8 cellular contexts compared by ENCODE assay signal in genomic region chr2:27071990-27072830, GRCh38. TPM values are rescaled to one million over a fixed set of nuclear protein-coding genes. Genes with fewer than 3 reads are reported as not detected.
DNase-seq lines count a peak whose midpoint lies in the region; ATAC-seq and TF ChIP-seq lines count a peak whose summit lies in the region.

No MANE protein-coding gene starts in this region.

- H3K9me3 ChIP-seq in neural progenitor cell (ENCODE audit: low read depth) = no peaks in the 10 kb centered on the region

- H3K4me3 Mint-ChIP-seq in activated CD4-positive, alpha-beta T cell treated with anti-CD3 and anti-CD28 coated beads, Interleukin-2, amount 10 ng/mL, durations not matched to agents 7 days and 5 days = peak overlapping the region; percentile 81
- H3K4me3 Mint-ChIP-seq in neural progenitor cell = peak overlapping the region; percentile 92

- H3K9ac ChIP-seq in neural progenitor cell = no peak overlapping the region

- H3K9me3 Mint-ChIP-seq in activated CD4-positive, alpha-beta T cell treated with anti-CD3 and anti-CD28 coated beads, Interleukin-2, amount 10 ng/mL, durations not matched to agents 7 days and 5 days = no peaks in the 10 kb centered on the region
- no peaks in the 10 kb centered on the region for H3K9me3 Mint-ChIP-seq in neural progenitor cell

- peak; percentile 61 for DNase-seq in NCI-H146 (lab: John Stamatoyannopoulos, UW)
- DNase-seq in NCI-H146 treated with DMSO at 0.1 percent for 48 hours (lab: John Stamatoyannopoulos, UW; ENCODE audit: unreplicated experiment) = no peak
- DNase-seq in activated CD4-positive, alpha-beta T cell treated with anti-CD3 and anti-CD28 coated beads, Interleukin-2, amount 10 ng/mL, durations not matched to agents 7 days and 5 days = no peak
- DNase-seq in fibroblast of mammary gland (ENCODE audit: low read depth) = peak; percentile 44
- DNase-seq in neural progenitor cell (ENCODE audit: low spot score) = peak; percentile 69
- no peak for DNase-seq in COLO668 (lab: John Stamatoyannopoulos, UW; ENCODE audit: unreplicated experiment)
- DNase-seq in MV-4-11 (lab: John Stamatoyannopoulos, UW) = no peak

- H3K27me3 ChIP-seq in neural progenitor cell = no peaks in the 10 kb centered on the region

- TF ChIP-seq CTCF in fibroblast of mammary gland (conservative IDR thresholded peaks at IDR 0.05; ENCODE audit: control insufficient read depth, insufficient read depth, low read depth, low read length) (no peak), neural progenitor cell (IDR thresholded peaks at IDR 0.05) (no peak)

- peak; percentile 1 for ATAC-seq in HG03064 (IDR thresholded peaks at IDR 0.05; ENCODE audit: low read depth, unreplicated experiment)

- H3K4me3 ChIP-seq in fibroblast of mammary gland (ENCODE audit: control insufficient read depth, low read depth, low read length) (peak overlapping the region; percentile 50), neural progenitor cell (peak overlapping the region; percentile 62)

- peaks cover 20% of the 10 kb centered on the region for H3K79me2 ChIP-seq in neural progenitor cell (ENCODE audit: low read depth)

- H3K36me3 Mint-ChIP-seq in activated CD4-positive, alpha-beta T cell treated with anti-CD3 and anti-CD28 coated beads, Interleukin-2, amount 10 ng/mL, durations not matched to agents 7 days and 5 days (ENCODE audit: low read depth) = peaks cover 31% of the 10 kb centered on the region
- H3K36me3 Mint-ChIP-seq in neural progenitor cell = peaks cover 27% of the 10 kb centered on the region

- H3K27ac Mint-ChIP-seq in activated CD4-positive, alpha-beta T cell treated with anti-CD3 and anti-CD28 coated beads, Interleukin-2, amount 10 ng/mL, durations not matched to agents 7 days and 5 days = peak overlapping the region; percentile 89
- H3K27ac Mint-ChIP-seq in neural progenitor cell = no peak overlapping the region

- H3F3A ChIP-seq in neural progenitor cell (ENCODE audit: low read depth) = peaks cover 27% of the 10 kb centered on the region

- H3K4me2 ChIP-seq in neural progenitor cell = peak overlapping the region; percentile 84

- no peaks in the 10 kb centered on the region for H3K36me3 ChIP-seq in neural progenitor cell

- H3K27ac ChIP-seq in neural progenitor cell = no peak overlapping the region

- POLR2A ChIA-PET in activated CD4-positive, alpha-beta T cell treated with anti-CD3 and anti-CD28 coated beads, Interleukin-2, amount 10 ng/mL, durations not matched to agents 7 days and 5 days (lab: Charles Lee) = interaction anchor here (0.6 to 1.4 kb wide), 3 partner anchors 9 to 29 kb away, joined by 3 to 9 read pairs (median 6); partner anchors contain the start of gene AGBL5

- CTCF ChIA-PET in activated CD4-positive, alpha-beta T cell treated with anti-CD3 and anti-CD28 coated beads, Interleukin-2, amount 10 ng/mL, durations not matched to agents 7 days and 5 days (lab: Charles Lee) = interaction anchor here (0.6 to 8.7 kb wide), 13 partner anchors 8 to 284 kb away, joined by 3 to 44 read pairs (median 4); partner anchors contain the start of genes AGBL5, GTF3C2 and KHK

- H3K4me1 Mint-ChIP-seq in activated CD4-positive, alpha-beta T cell treated with anti-CD3 and anti-CD28 coated beads, Interleukin-2, amount 10 ng/mL, durations not matched to agents 7 days and 5 days = peaks cover 67% of the 10 kb centered on the region
- H3K4me1 Mint-ChIP-seq in neural progenitor cell = peaks cover 56% of the 10 kb centered on the region

- peaks cover 6% of the 10 kb centered on the region for H4K20me1 ChIP-seq in neural progenitor cell (ENCODE audit: low read depth)

- peaks cover 11% of the 10 kb centered on the region for H3K4me1 ChIP-seq in neural progenitor cell

- H3K27me3 Mint-ChIP-seq in activated CD4-positive, alpha-beta T cell treated with anti-CD3 and anti-CD28 coated beads, Interleukin-2, amount 10 ng/mL, durations not matched to agents 7 days and 5 days = no peaks in the 10 kb centered on the region
- H3K27me3 Mint-ChIP-seq in neural progenitor cell (ENCODE audit: insufficient read depth, low read depth) = peaks cover 2% of the 10 kb centered on the region

- H2AFZ ChIP-seq in neural progenitor cell (replicated peaks) = peak overlapping the region; percentile 51

RNA-seq across cellular contexts. Expression of gene OST4, which starts 0.8 kb away (rescaled TPM):
- total RNA-seq in activated CD4-positive, alpha-beta T cell treated with anti-CD3 and anti-CD28 coated beads, Interleukin-2, amount 10 ng/mL, durations not matched to agents 7 days and 5 days = 100 to 1,000 TPM; 309 to 386 TPM
- total RNA-seq in neural progenitor cell (ENCODE audit: low replicate concordance) = 84.6 and 256 TPM in 2 replicates

RNA-seq across cellular contexts. Expression of gene EMILIN1, which starts 6.2 kb away (rescaled TPM):
- total RNA-seq in activated CD4-positive, alpha-beta T cell treated with anti-CD3 and anti-CD28 coated beads, Interleukin-2, amount 10 ng/mL, durations not matched to agents 7 days and 5 days = under 1 TPM; 0.56 to 0.64 TPM
- 0.15 and 5.1 TPM in 2 replicates for total RNA-seq in neural progenitor cell (ENCODE audit: low replicate concordance)

RNA-seq across cellular contexts. Expression of gene KHK, which starts 14.4 kb away (rescaled TPM):
- total RNA-seq in activated CD4-positive, alpha-beta T cell treated with anti-CD3 and anti-CD28 coated beads, Interleukin-2, amount 10 ng/mL, durations not matched to agents 7 days and 5 days = 10 to 100 TPM in 1 of 2 experiments, 1 to 10 TPM in 1; 9.7 to 10.6 TPM
- total RNA-seq in neural progenitor cell (ENCODE audit: low replicate concordance) = 3.3 and 5.0 TPM in 2 replicates

RNA-seq across cellular contexts. Expression of gene AGBL5, which starts 20.7 kb away (rescaled TPM):
- total RNA-seq in activated CD4-positive, alpha-beta T cell treated with anti-CD3 and anti-CD28 coated beads, Interleukin-2, amount 10 ng/mL, durations not matched to agents 7 days and 5 days = 10 to 100 TPM; 17.9 to 19.1 TPM
- total RNA-seq in neural progenitor cell (ENCODE audit: low replicate concordance) = 68.3 and 84.7 TPM in 2 replicates

RNA-seq across cellular contexts. Expression of gene TMEM214, which starts 39.4 kb away (rescaled TPM):
- 10 to 100 TPM; 73.2 to 77.1 TPM for total RNA-seq in activated CD4-positive, alpha-beta T cell treated with anti-CD3 and anti-CD28 coated beads, Interleukin-2, amount 10 ng/mL, durations not matched to agents 7 days and 5 days
- 18.1 and 26.1 TPM in 2 replicates for total RNA-seq in neural progenitor cell (ENCODE audit: low replicate concordance)

Comparison
In these comparisons a context has a peak if more than half of its experiments do, and no peak if none do; other contexts are left out.
1. DNase-seq: peak in NCI-H146 (single experiment), fibroblast of mammary gland (single experiment) and neural progenitor cell (single experiment); none in NCI-H146 treated with DMSO at 0.1 percent for 48 hours (single experiment), activated CD4-positive, alpha-beta T cell treated with anti-CD3 and anti-CD28 coated beads, Interleukin-2, amount 10 ng/mL, durations not matched to agents 7 days and 5 days (single experiment), COLO668 (single experiment) and MV-4-11 (single experiment).